1 cellular context compared by ENCODE assay signal in the genomic region with DNA sequence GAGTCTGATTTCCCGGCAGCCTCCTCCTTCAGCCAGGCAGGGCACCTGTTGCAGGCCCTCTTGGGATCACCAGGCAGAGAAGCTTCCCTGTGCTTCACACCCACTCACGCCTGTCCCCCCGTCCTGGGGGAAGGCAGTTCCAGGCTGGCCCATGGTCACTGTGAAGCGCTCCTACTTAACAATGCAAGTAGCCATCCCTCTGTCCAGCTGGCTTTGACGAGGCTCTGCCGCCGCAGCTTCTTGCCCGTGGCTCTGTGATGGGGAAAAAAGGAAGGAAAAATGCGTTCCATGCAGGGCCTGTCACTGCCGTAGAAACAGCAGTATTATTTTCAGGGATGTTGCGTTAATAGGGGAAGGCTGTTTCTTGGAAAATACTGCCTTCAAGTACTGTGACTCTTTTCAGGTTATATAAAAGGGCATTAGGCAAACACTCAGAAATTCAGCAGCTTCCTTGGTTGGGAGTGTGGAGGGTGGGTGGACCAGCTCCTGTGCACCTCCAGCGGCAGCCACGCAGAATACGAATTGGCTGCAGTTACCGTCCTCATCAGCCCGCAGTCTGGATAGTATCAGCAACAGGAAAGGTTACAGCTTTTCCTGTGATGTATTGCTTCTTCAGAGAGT.
TF ChIP-seq lines count a peak whose summit lies in the region.

No MANE protein-coding gene starts in this region.

TF ChIP-seq in WTC11, 78 proteins besides CTCF, POLR2A, EP300 and RAD21 (continued from another document):
- TF ChIP-seq, protein P1, sequence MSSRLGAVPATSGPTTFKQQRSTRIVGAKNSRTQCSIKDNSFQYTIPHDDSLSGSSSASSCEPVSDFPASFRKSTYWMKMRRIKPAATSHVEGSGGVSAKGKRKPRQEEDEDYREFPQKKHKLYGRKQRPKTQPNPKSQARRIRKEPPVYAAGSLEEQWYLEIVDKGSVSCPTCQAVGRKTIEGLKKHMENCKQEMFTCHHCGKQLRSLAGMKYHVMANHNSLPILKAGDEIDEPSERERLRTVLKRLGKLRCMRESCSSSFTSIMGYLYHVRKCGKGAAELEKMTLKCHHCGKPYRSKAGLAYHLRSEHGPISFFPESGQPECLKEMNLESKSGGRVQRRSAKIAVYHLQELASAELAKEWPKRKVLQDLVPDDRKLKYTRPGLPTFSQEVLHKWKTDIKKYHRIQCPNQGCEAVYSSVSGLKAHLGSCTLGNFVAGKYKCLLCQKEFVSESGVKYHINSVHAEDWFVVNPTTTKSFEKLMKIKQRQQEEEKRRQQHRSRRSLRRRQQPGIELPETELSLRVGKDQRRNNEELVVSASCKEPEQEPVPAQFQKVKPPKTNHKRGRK (CRISPR knock-in tag; IDR thresholded peaks at IDR 0.05; ENCODE audit: borderline replicate concordance): no peak
- TF ChIP-seq ZNF671 (CRISPR knock-in tag; IDR thresholded peaks at IDR 0.05) (no peak), ETV6 (CRISPR knock-in tag; IDR thresholded peaks at IDR 0.05) (no peak), ELF4 (CRISPR knock-in tag; IDR thresholded peaks at IDR 0.05; ENCODE audit: low read depth) (no peak), CREM (CRISPR knock-in tag; IDR thresholded peaks at IDR 0.05) (no peak)
- TF ChIP-seq, protein P2, sequence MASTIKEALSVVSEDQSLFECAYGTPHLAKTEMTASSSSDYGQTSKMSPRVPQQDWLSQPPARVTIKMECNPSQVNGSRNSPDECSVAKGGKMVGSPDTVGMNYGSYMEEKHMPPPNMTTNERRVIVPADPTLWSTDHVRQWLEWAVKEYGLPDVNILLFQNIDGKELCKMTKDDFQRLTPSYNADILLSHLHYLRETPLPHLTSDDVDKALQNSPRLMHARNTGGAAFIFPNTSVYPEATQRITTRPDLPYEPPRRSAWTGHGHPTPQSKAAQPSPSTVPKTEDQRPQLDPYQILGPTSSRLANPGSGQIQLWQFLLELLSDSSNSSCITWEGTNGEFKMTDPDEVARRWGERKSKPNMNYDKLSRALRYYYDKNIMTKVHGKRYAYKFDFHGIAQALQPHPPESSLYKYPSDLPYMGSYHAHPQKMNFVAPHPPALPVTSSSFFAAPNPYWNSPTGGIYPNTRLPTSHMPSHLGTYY (CRISPR knock-in tag; IDR thresholded peaks at IDR 0.05): no peak
